Comparison of ENCODE assay signal across 1 cellular context in genomic region chr10:51063659-51064535, GRCh38.
A peak's percentile ranks its signal among the peaks of the same experiment; 100 is the strongest.
TF ChIP-seq lines count a peak whose summit lies in the region.

No MANE protein-coding gene starts in this region.

TF ChIP-seq in IMR-90, 13 proteins besides CTCF, POLR2A, EP300 and RAD21:
- TF ChIP-seq ELK1 (IDR thresholded peaks at IDR 0.05; ENCODE audit: borderline replicate concordance, low read depth, low read length) (no peak), USF2 (IDR thresholded peaks at IDR 0.05; ENCODE audit: low read depth, low read length) (0 out of 2 replicates have a peak, but pooled peaks have one; percentile 27), CEBPB (IDR thresholded peaks at IDR 0.05; ENCODE audit: low read depth, low read length) (peak; percentile 43), RFX5 (IDR thresholded peaks at IDR 0.05; ENCODE audit: low read depth, low read length) (no peak), SMC3 (IDR thresholded peaks at IDR 0.05; ENCODE audit: low read depth, low read length) (peak; percentile 83)
